ENCODE assay signal across 1 cellular context in genomic region chr1:43440358-43440757, GRCh38.
TF ChIP-seq lines count a peak whose summit lies in the region.

No MANE protein-coding gene starts in this region.

TF ChIP-seq in HepG2, 621 proteins besides CTCF, POLR2A, EP300 and RAD21 (continued from another document):
- TF ChIP-seq, protein P1, sequence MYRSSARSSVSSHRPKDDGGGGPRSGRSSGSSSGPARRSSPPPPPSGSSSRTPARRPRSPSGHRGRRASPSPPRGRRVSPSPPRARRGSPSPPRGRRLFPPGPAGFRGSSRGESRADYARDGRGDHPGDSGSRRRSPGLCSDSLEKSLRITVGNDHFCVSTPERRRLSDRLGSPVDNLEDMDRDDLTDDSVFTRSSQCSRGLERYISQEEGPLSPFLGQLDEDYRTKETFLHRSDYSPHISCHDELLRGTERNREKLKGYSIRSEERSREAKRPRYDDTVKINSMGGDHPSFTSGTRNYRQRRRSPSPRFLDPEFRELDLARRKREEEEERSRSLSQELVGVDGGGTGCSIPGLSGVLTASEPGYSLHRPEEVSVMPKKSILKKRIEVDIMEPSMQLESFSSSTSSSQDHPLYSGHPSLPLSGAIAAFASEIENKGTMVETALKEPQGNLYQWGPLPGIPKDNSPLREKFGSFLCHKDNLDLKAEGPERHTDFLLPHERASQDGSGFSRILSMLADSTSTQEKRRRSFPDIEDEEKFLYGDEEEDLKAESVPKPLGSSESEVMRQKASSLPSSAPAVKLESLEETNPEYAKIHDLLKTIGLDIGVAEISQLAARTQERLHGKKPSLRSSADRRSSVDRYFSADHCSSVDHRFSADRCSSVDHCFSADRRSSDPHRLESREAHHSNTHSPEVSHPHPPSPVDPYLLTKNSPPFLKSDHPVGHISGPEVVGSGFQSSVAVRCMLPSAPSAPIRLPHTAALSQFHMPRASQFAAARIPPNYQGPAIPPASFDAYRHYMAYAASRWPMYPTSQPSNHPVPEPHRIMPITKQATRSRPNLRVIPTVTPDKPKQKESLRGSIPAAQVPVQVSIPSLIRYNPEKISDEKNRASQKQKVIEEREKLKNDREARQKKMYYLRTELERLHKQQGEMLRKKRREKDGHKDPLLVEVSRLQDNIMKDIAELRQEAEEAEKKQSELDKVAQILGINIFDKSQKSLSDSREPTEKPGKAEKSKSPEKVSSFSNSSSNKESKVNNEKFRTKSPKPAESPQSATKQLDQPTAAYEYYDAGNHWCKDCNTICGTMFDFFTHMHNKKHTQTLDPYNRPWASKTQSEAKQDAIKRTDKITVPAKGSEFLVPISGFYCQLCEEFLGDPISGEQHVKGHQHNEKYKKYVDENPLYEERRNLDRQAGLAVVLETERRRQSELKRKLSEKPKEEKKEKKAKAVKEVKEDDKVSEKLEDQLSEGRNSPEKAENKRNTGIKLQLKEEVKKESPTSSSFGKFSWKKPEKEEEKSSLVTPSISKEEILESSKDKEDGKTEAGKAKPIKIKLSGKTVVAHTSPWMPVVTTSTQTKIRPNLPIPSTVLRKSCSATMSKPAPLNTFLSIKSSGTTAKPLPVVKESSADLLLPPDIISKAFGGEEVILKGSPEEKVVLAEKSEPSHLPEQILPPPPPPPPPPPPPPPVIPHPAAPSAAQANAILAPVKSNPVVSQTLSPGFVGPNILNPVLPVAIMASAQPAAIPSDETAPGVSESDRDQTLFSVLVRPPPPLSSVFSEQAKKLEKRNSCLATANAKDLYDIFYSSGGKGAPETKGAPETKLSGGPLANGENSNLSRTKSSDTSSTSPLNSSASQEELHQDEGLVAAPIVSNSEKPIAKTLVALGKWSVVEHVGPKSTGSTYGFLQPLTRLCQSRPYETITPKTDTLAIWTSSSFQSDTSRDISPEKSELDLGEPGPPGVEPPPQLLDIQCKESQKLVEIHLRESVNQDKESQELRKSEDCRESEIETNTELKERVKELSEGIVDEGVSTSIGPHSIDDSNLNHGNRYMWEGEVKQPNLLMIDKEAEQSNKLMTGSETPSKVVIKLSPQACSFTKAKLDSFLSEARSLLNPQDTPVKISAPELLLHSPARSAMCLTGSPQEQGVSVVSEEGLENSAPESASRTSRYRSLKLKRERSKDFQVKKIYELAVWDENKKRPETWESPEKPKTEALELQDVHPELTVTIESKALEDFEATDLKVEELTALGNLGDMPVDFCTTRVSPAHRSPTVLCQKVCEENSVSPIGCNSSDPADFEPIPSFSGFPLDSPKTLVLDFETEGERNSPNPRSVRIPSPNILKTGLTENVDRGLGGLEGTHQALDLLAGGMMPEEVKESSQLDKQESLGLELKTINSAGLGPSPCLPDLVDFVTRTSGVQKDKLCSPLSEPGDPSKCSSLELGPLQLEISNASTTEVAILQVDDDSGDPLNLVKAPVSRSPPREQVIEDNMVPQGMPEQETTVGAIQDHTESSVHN (CRISPR knock-in tag; IDR thresholded peaks at IDR 0.05), result no peak
